1 cellular context compared by ENCODE assay signal in the genomic region with DNA sequence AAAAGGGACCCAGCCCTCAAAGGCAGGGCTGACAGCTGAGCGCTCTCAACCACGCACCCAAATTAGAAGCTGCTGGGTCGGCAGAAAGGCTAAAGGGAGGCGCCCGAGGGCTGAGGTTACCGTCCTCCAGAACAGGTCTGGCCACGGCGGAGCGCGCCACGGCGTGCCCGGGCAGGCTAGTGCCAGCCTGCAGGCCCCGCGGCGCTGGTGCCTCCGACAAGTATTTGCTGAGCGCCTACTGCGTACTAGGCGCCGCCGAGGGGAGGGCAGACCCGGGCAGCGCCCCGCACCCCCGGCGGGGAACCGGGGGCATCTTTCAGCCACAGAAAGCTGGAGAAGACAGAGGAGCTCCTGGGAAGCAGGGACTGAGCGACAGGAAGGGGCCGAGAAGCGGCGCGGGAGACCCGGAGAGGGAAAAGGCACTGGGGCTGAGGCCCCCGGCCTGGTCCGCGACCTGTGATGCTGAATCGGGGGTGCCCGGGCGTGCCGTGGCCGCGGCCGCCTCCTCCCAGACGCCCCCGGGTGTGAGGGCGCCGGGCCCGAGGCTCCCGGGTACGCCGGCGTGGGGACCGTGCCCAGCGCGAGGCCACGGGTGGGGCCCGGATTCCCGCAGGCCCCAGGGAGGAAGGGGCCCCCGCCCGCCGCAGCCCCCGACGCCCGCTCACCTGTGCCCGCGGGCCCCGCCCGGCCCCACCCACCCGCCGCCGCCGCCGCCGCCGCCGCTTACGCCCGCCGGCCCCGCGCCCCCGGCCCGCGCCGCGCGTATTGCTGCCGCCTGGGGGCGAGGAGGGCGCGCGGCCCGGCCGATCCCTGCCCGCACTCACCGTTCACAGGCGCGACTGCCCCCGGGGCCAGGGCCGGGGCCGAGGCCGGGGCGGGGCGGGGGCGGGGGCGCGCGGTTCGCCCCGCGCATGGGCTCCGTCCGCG.
TF ChIP-seq lines count a peak whose summit lies in the region.

No MANE protein-coding gene starts in this region.

TF ChIP-seq in neural cell, 6 proteins besides CTCF, POLR2A, EP300 and RAD21 (continued from another document):
- TF ChIP-seq, protein P1, sequence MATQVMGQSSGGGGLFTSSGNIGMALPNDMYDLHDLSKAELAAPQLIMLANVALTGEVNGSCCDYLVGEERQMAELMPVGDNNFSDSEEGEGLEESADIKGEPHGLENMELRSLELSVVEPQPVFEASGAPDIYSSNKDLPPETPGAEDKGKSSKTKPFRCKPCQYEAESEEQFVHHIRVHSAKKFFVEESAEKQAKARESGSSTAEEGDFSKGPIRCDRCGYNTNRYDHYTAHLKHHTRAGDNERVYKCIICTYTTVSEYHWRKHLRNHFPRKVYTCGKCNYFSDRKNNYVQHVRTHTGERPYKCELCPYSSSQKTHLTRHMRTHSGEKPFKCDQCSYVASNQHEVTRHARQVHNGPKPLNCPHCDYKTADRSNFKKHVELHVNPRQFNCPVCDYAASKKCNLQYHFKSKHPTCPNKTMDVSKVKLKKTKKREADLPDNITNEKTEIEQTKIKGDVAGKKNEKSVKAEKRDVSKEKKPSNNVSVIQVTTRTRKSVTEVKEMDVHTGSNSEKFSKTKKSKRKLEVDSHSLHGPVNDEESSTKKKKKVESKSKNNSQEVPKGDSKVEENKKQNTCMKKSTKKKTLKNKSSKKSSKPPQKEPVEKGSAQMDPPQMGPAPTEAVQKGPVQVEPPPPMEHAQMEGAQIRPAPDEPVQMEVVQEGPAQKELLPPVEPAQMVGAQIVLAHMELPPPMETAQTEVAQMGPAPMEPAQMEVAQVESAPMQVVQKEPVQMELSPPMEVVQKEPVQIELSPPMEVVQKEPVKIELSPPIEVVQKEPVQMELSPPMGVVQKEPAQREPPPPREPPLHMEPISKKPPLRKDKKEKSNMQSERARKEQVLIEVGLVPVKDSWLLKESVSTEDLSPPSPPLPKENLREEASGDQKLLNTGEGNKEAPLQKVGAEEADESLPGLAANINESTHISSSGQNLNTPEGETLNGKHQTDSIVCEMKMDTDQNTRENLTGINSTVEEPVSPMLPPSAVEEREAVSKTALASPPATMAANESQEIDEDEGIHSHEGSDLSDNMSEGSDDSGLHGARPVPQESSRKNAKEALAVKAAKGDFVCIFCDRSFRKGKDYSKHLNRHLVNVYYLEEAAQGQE (IDR thresholded peaks at IDR 0.05; ENCODE audit: borderline replicate concordance): no peak
- TF ChIP-seq EZH2 (IDR thresholded peaks at IDR 0.05; ENCODE audit: borderline replicate concordance, insufficient read depth, low read length, poor library complexity, severe bottlenecking): no peak
